In genomic region chr3:180070925-180071324, GRCh38 we compare ENCODE assay signal across 1 cellular context.
TF ChIP-seq lines count a peak whose summit lies in the region.

No MANE protein-coding gene starts in this region.

TF ChIP-seq in H1, 55 proteins besides CTCF, POLR2A, EP300 and RAD21 (continued from another document):
- TF ChIP-seq CEBPB (IDR thresholded peaks at IDR 0.05; ENCODE audit: low read depth, low read length), result no peak
- TF ChIP-seq GABPA (IDR thresholded peaks at IDR 0.05; ENCODE audit: borderline replicate concordance, insufficient read depth, low read length), result no peak
- TF ChIP-seq SRF (IDR thresholded peaks at IDR 0.05; ENCODE audit: low read depth, low read length), result no peak
- TF ChIP-seq KDM4A (IDR thresholded peaks at IDR 0.05; ENCODE audit: low read depth, low read length, severe bottlenecking), result no peak
- TF ChIP-seq BCL11A (IDR thresholded peaks at IDR 0.05; ENCODE audit: low read depth in 2 of 2, low read length in 2 of 2), result no peak
- TF ChIP-seq NRF1 (IDR thresholded peaks at IDR 0.05; ENCODE audit: low read depth, low read length), result no peak
- TF ChIP-seq RBBP5 (IDR thresholded peaks at IDR 0.05; ENCODE audit: borderline replicate concordance, low read depth, low read length), result no peak
- no peak for TF ChIP-seq KDM1A (IDR thresholded peaks at IDR 0.05; ENCODE audit: borderline replicate concordance, low read length)
- TF ChIP-seq, protein P1, sequence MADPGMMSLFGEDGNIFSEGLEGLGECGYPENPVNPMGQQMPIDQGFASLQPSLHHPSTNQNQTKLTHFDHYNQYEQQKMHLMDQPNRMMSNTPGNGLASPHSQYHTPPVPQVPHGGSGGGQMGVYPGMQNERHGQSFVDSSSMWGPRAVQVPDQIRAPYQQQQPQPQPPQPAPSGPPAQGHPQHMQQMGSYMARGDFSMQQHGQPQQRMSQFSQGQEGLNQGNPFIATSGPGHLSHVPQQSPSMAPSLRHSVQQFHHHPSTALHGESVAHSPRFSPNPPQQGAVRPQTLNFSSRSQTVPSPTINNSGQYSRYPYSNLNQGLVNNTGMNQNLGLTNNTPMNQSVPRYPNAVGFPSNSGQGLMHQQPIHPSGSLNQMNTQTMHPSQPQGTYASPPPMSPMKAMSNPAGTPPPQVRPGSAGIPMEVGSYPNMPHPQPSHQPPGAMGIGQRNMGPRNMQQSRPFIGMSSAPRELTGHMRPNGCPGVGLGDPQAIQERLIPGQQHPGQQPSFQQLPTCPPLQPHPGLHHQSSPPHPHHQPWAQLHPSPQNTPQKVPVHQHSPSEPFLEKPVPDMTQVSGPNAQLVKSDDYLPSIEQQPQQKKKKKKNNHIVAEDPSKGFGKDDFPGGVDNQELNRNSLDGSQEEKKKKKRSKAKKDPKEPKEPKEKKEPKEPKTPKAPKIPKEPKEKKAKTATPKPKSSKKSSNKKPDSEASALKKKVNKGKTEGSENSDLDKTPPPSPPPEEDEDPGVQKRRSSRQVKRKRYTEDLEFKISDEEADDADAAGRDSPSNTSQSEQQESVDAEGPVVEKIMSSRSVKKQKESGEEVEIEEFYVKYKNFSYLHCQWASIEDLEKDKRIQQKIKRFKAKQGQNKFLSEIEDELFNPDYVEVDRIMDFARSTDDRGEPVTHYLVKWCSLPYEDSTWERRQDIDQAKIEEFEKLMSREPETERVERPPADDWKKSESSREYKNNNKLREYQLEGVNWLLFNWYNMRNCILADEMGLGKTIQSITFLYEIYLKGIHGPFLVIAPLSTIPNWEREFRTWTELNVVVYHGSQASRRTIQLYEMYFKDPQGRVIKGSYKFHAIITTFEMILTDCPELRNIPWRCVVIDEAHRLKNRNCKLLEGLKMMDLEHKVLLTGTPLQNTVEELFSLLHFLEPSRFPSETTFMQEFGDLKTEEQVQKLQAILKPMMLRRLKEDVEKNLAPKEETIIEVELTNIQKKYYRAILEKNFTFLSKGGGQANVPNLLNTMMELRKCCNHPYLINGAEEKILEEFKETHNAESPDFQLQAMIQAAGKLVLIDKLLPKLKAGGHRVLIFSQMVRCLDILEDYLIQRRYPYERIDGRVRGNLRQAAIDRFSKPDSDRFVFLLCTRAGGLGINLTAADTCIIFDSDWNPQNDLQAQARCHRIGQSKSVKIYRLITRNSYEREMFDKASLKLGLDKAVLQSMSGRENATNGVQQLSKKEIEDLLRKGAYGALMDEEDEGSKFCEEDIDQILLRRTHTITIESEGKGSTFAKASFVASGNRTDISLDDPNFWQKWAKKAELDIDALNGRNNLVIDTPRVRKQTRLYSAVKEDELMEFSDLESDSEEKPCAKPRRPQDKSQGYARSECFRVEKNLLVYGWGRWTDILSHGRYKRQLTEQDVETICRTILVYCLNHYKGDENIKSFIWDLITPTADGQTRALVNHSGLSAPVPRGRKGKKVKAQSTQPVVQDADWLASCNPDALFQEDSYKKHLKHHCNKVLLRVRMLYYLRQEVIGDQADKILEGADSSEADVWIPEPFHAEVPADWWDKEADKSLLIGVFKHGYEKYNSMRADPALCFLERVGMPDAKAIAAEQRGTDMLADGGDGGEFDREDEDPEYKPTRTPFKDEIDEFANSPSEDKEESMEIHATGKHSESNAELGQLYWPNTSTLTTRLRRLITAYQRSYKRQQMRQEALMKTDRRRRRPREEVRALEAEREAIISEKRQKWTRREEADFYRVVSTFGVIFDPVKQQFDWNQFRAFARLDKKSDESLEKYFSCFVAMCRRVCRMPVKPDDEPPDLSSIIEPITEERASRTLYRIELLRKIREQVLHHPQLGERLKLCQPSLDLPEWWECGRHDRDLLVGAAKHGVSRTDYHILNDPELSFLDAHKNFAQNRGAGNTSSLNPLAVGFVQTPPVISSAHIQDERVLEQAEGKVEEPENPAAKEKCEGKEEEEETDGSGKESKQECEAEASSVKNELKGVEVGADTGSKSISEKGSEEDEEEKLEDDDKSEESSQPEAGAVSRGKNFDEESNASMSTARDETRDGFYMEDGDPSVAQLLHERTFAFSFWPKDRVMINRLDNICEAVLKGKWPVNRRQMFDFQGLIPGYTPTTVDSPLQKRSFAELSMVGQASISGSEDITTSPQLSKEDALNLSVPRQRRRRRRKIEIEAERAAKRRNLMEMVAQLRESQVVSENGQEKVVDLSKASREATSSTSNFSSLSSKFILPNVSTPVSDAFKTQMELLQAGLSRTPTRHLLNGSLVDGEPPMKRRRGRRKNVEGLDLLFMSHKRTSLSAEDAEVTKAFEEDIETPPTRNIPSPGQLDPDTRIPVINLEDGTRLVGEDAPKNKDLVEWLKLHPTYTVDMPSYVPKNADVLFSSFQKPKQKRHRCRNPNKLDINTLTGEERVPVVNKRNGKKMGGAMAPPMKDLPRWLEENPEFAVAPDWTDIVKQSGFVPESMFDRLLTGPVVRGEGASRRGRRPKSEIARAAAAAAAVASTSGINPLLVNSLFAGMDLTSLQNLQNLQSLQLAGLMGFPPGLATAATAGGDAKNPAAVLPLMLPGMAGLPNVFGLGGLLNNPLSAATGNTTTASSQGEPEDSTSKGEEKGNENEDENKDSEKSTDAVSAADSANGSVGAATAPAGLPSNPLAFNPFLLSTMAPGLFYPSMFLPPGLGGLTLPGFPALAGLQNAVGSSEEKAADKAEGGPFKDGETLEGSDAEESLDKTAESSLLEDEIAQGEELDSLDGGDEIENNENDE (IDR thresholded peaks at IDR 0.05; ENCODE audit: insufficient replicate concordance, low read length), result no peak
- no peak for TF ChIP-seq TAF7 (optimal IDR thresholded peaks at IDR 0.05; ENCODE audit: borderline replicate concordance, low read depth, low read length)
- TF ChIP-seq TCF12 (IDR thresholded peaks at IDR 0.05; ENCODE audit: low read depth, low read length), result no peak
- TF ChIP-seq CBX5 (IDR thresholded peaks at IDR 0.05; ENCODE audit: low read depth, low read length), result no peak
- no peak for TF ChIP-seq TBP (IDR thresholded peaks at IDR 0.05; ENCODE audit: low read depth, low read length)
- no peak for TF ChIP-seq YY1 (IDR thresholded peaks at IDR 0.05; ENCODE audit: low read depth, low read length)
TF ChIP-seq in H1: peak in this region for 0.
